In genomic region chr1:26999440-26999987, GRCh38 we compare ENCODE assay signal across 8 cellular contexts. TPM values are rescaled to one million over a fixed set of nuclear protein-coding genes. Genes with fewer than 3 reads are reported as not detected.
DNase-seq lines count a peak whose midpoint lies in the region; ATAC-seq and TF ChIP-seq lines count a peak whose summit lies in the region.

No MANE protein-coding gene starts in this region.

- peak; percentile 98 for DNase-seq in GM04503 (ENCODE audit: low read depth)
- DNase-seq in ascending aorta (ENCODE audit: low spot score in 2 of 2) = peak; percentile 57 to 96
- peak; percentile 86 for DNase-seq in hepatocyte (ENCODE audit: low spot score)
- peak; percentile 96 for DNase-seq in sigmoid colon
- DNase-seq in activated CD8-positive, alpha-beta memory T cell treated with anti-CD3 and anti-CD28 coated beads, Interleukin-2, amount 50 U/mL, for 4 hours = no peak
- no peak for DNase-seq in activated naive CD4-positive, alpha-beta T cell (lab: John Stamatoyannopoulos, UW)
- DNase-seq in NCI-H446 treated with DMSO at 0.1 percent for 48 hours (lab: John Stamatoyannopoulos, UW) = no peak

- peak overlapping the region; percentile 95 for H3K4me2 ChIP-seq in hepatocyte

- H3K36me3 ChIP-seq in ascending aorta = peaks cover 7 to 9% of the 10 kb centered on the region in 2 donors
- no peaks in the 10 kb centered on the region for H3K36me3 ChIP-seq in hepatocyte (replicated peaks; ENCODE audit: insufficient read depth, low read depth)
- H3K36me3 ChIP-seq in sigmoid colon = peaks cover 0 to 13% (median 0%) of the 10 kb centered on the region in 4 donors

- TF ChIP-seq CTCF in ascending aorta (IDR thresholded peaks at IDR 0.05) (no peak), hepatocyte (IDR thresholded peaks at IDR 0.05; ENCODE audit: poor library complexity) (no peak), sigmoid colon (IDR thresholded peaks at IDR 0.05) (no peak)

- ATAC-seq in HG03039 (IDR thresholded peaks at IDR 0.05; ENCODE audit: unreplicated experiment) = no peak

- intact Hi-C loops in ascending aorta (cut with DNase I) (loop anchor here (1.0 to 5.0 kb wide), 5 partner anchors 28 to 233 kb away; partner anchors contain the start of genes SLC9A1 and WDTC1), sigmoid colon (cut with DNase I) (loop anchor here (2.0 to 10.0 kb wide), 3 partner anchors 33 to 395 kb away; partner anchors contain the start of genes GPR3 and SLC9A1)

- H3K27ac ChIP-seq in ascending aorta (peak overlapping the region; percentile 91 to 95), hepatocyte (peak overlapping the region; percentile 85), sigmoid colon (peak overlapping the region; percentile 91 to 98 (median 97))

- no peak for TF ChIP-seq POLR2A in sigmoid colon (IDR thresholded peaks at IDR 0.05)

- peak in 3 of 4 donors; percentile 88 to 96 (median 92) for TF ChIP-seq EP300 in sigmoid colon (IDR thresholded peaks at IDR 0.05)

- H3K4me1 ChIP-seq in ascending aorta (peaks cover 29 to 60% of the 10 kb centered on the region in 2 donors), hepatocyte (ENCODE audit: insufficient read depth) (peaks cover 52% of the 10 kb centered on the region), sigmoid colon (peaks cover 0 to 97% (median 94%) of the 10 kb centered on the region in 4 donors)

- peaks cover 8% of the 10 kb centered on the region for H4K20me1 ChIP-seq in hepatocyte (ENCODE audit: insufficient read depth, poor library complexity, severe bottlenecking)

- H3K79me2 ChIP-seq in hepatocyte = peaks cover 33% of the 10 kb centered on the region

- no peak overlapping the region for H2AFZ ChIP-seq in hepatocyte

- H3K9me3 ChIP-seq in ascending aorta = no peaks in the 10 kb centered on the region
- H3K9me3 ChIP-seq in hepatocyte (ENCODE audit: low read depth) = no peaks in the 10 kb centered on the region
- no peaks in the 10 kb centered on the region for H3K9me3 ChIP-seq in sigmoid colon

- 61% methylated on average over 7 of the region's 7 CpGs for WGBS in hepatocyte (ENCODE audit: low lambda C conversion rate, missing lambda C conversion rate)
- 67 to 72% methylated on average over 7 of the region's 7 CpGs for WGBS in sigmoid colon, 2 donors

- H3K9me2 ChIP-seq in hepatocyte (replicated peaks; ENCODE audit: insufficient read depth) = no peaks in the 10 kb centered on the region

- no peaks in the 10 kb centered on the region for H3K27me3 ChIP-seq in ascending aorta
- H3K27me3 ChIP-seq in hepatocyte = no peaks in the 10 kb centered on the region
- no peaks in the 10 kb centered on the region for H3K27me3 ChIP-seq in sigmoid colon

- H3K4me3 ChIP-seq in ascending aorta = peak overlapping the region in 1 of 2 donors; percentile 26
- no peak overlapping the region for H3K4me3 ChIP-seq in hepatocyte
- H3K4me3 ChIP-seq in sigmoid colon = no peak overlapping the region

RNA-seq across cellular contexts. Expression of gene TRNP1, which starts 6.0 kb away (rescaled TPM):
- total RNA-seq in ascending aorta (37.6 TPM), hepatocyte (67.4 and 92.5 TPM in 2 replicates), sigmoid colon (10 to 100 TPM; 15.5 to 29.6 (median 20.2) TPM)
- polyA plus RNA-seq in hepatocyte (137 and 145 TPM in 2 replicates), sigmoid colon (10 to 100 TPM in 1 of 3 donors, 1 to 10 TPM in 2; 3.0 to 10.8 (median 4.3) TPM)

RNA-seq across cellular contexts. Expression of gene TENT5B, which starts 13.1 kb away (rescaled TPM):
- total RNA-seq in ascending aorta = 45.4 TPM
- total RNA-seq in hepatocyte = 21.0 and 26.0 TPM in 2 replicates
- 56.0 and 60.7 TPM in 2 replicates for polyA plus RNA-seq in hepatocyte
- 100 to 1,000 TPM in 2 of 4 donors, 10 to 100 TPM in 2; 24.0 to 111 (median 86.4) TPM for total RNA-seq in sigmoid colon
- polyA plus RNA-seq in sigmoid colon = 1 to 10 TPM in 1 of 3 donors, under 1 TPM in 1, not detected in 1; 0.60 to 5.7 TPM

RNA-seq across cellular contexts. Expression of gene KDF1, which starts 39.2 kb away (rescaled TPM):
- total RNA-seq in ascending aorta (not detected), hepatocyte (10.5 and 18.1 TPM in 2 replicates), sigmoid colon (not detected)
- polyA plus RNA-seq in hepatocyte (17.2 and 21.9 TPM in 2 replicates), sigmoid colon (10 to 100 TPM; 15.0 to 26.8 (median 20.4) TPM)

Comparison
In these comparisons a context has a peak if more than half of its experiments do, and no peak if none do; other contexts are left out.
1. DNase-seq: peak in GM04503 (single experiment), ascending aorta (2 of 2), hepatocyte (single experiment) and sigmoid colon (single experiment); none in activated CD8-positive, alpha-beta memory T cell treated with anti-CD3 and anti-CD28 coated beads, Interleukin-2, amount 50 U/mL, for 4 hours (single experiment), activated naive CD4-positive, alpha-beta T cell (0 of 4) and NCI-H446 treated with DMSO at 0.1 percent for 48 hours (single experiment).
2. RNA of gene KDF1, which starts 39.2 kb away (total RNA-seq): 10.5 to 18.1 TPM in hepatocyte; not detected in ascending aorta (single experiment) and not detected in sigmoid colon; every median in the first group is over 10 times any median in the second.
3. Peak in every context shown above with its lines, with median percentiles within 50 percentile points of each other: H3K27ac ChIP-seq.